In the genomic region with DNA sequence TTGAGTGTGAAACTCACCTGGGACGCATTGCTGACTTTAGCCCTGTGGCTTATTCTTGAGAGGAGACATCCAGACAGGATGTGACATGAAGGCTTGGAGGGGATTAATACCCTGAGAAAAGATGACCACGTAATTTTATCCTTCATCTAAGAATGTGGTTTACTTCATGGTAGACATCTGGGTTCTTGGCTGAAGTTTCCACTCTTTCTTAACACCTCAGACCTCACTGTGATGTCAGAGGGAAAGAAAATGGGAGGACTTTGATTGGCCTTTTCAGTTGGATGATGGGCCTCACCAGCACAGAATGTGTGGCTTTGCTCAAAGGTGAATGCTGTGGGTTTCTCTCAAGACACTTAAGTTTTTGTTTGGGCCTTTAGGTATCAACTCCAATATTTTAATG, we compare ENCODE assay signal across 28 cellular contexts. TPM values are rescaled to one million over a fixed set of nuclear protein-coding genes. Genes with fewer than 3 reads are reported as not detected.
DNase-seq lines count a peak whose midpoint lies in the region; ATAC-seq lines count a peak whose summit lies in the region.
"Had no signal": no experiment of that assay in that cellular context is flagged by ENCODE, and none has a peak within 500 bp of the region (broad histone marks: within the 10 kb centered on the region; RNA-seq: fewer than 3 reads in every experiment).

No MANE protein-coding gene starts in this region.

- peak; percentile 54 for DNase-seq in activated CD4-positive, alpha-beta T cell treated with anti-CD3 and anti-CD28 coated beads, Interleukin-2, amount 10 ng/mL, durations not matched to agents 24 days and 14 days
- DNase-seq in activated CD4-positive, alpha-beta T cell treated with anti-CD3 and anti-CD28 coated beads, Interleukin-2, amount 10 ng/mL, durations not matched to agents 7 days and 5 days, result no peak
- DNase-seq in activated naive CD8-positive, alpha-beta T cell treated with anti-CD3 and anti-CD28 coated beads for 36 hours, result no peak
- DNase-seq in fibroblast of gingiva (ENCODE audit: low read depth), result peak; percentile 37
- DNase-seq in stimulated activated effector memory CD8-positive, alpha-beta T cell treated with anti-CD3 and anti-CD28 coated beads, Interleukin-12 subunit alpha, Interleukin-12 subunit beta, amount 100 ng/mL, for 72 hours (ENCODE audit: low spot score in 2 of 2), result no peak
- no peak for DNase-seq in stimulated activated CD4-positive, alpha-beta T cell treated with anti-CD3 and anti-CD28 coated beads, Interleukin-1b, Interleukin-23, amount 100 ng/mL, for 48 hours
- DNase-seq in UCSD-AML1 (lab: John Stamatoyannopoulos, UW; ENCODE audit: unreplicated experiment), result no peak
- DNase-seq: 8988T; activated CD4-positive, alpha-beta T cell treated with anti-CD3 and anti-CD28 coated beads for 48 hours; activated CD8-positive, alpha-beta memory T cell treated with anti-CD3 and anti-CD28 coated beads, Interleukin-2, amount 50 U/mL, for 48 hours; activated gamma-delta T cell; AML-193; amniotic stem cell; CD4-positive, alpha-beta memory T cell; GOT3; KBM-7; mesendoderm; NCI-H146; NCI-H2171; NCI-H526; nucleus accumbens; Peyer's patch; stimulated activated CD8-positive, alpha-beta memory T cell treated with anti-CD3 and anti-CD28 coated beads, Interleukin-4, amount 100 ng/mL, for 48 hours; T-helper 1 cell had no signal

- peaks cover 59% of the 10 kb centered on the region for H3K36me3 Mint-ChIP-seq in activated CD4-positive, alpha-beta T cell treated with anti-CD3 and anti-CD28 coated beads, Interleukin-2, amount 10 ng/mL, durations not matched to agents 24 days and 14 days (ENCODE audit: low read depth)
- H3K36me3 Mint-ChIP-seq in activated CD4-positive, alpha-beta T cell treated with anti-CD3 and anti-CD28 coated beads, Interleukin-2, amount 10 ng/mL, durations not matched to agents 7 days and 5 days (ENCODE audit: low read depth), result peaks cover 39% of the 10 kb centered on the region
- peaks cover 12% of the 10 kb centered on the region for H3K36me3 Mint-ChIP-seq in activated naive CD8-positive, alpha-beta T cell treated with anti-CD3 and anti-CD28 coated beads for 36 hours
- peaks cover 95% of the 10 kb centered on the region for H3K36me3 Mint-ChIP-seq in stimulated activated effector memory CD8-positive, alpha-beta T cell treated with anti-CD3 and anti-CD28 coated beads, Interleukin-12 subunit alpha, Interleukin-12 subunit beta, amount 100 ng/mL, for 72 hours

- H3K27ac Mint-ChIP-seq in activated CD4-positive, alpha-beta T cell treated with anti-CD3 and anti-CD28 coated beads, Interleukin-2, amount 10 ng/mL, durations not matched to agents 24 days and 14 days, result no peak overlapping the region
- no peak overlapping the region for H3K27ac Mint-ChIP-seq in activated CD4-positive, alpha-beta T cell treated with anti-CD3 and anti-CD28 coated beads, Interleukin-2, amount 10 ng/mL, durations not matched to agents 7 days and 5 days
- H3K27ac Mint-ChIP-seq in activated naive CD8-positive, alpha-beta T cell treated with anti-CD3 and anti-CD28 coated beads for 36 hours, result peak overlapping the region; percentile 54
- H3K27ac Mint-ChIP-seq in stimulated activated effector memory CD8-positive, alpha-beta T cell treated with anti-CD3 and anti-CD28 coated beads, Interleukin-12 subunit alpha, Interleukin-12 subunit beta, amount 100 ng/mL, for 72 hours, result peak overlapping the region; percentile 13
- H3K27ac Mint-ChIP-seq: type B pancreatic cell had no signal

- H3K4me3 Mint-ChIP-seq in activated CD4-positive, alpha-beta T cell treated with anti-CD3 and anti-CD28 coated beads, Interleukin-2, amount 10 ng/mL, durations not matched to agents 24 days and 14 days, result no peak overlapping the region
- H3K4me3 Mint-ChIP-seq in activated CD4-positive, alpha-beta T cell treated with anti-CD3 and anti-CD28 coated beads, Interleukin-2, amount 10 ng/mL, durations not matched to agents 7 days and 5 days, result no peak overlapping the region
- H3K4me3 Mint-ChIP-seq in activated naive CD8-positive, alpha-beta T cell treated with anti-CD3 and anti-CD28 coated beads for 36 hours, result no peak overlapping the region
- no peak overlapping the region for H3K4me3 Mint-ChIP-seq in stimulated activated effector memory CD8-positive, alpha-beta T cell treated with anti-CD3 and anti-CD28 coated beads, Interleukin-12 subunit alpha, Interleukin-12 subunit beta, amount 100 ng/mL, for 72 hours
- H3K4me3 Mint-ChIP-seq: CD4-positive, alpha-beta memory T cell; type B pancreatic cell had no signal

- POLR2A ChIA-PET in activated CD4-positive, alpha-beta T cell treated with anti-CD3 and anti-CD28 coated beads, Interleukin-2, amount 10 ng/mL, durations not matched to agents 7 days and 5 days (lab: Charles Lee), result no interaction called here

- H3K4me1 Mint-ChIP-seq in activated CD4-positive, alpha-beta T cell treated with anti-CD3 and anti-CD28 coated beads, Interleukin-2, amount 10 ng/mL, durations not matched to agents 24 days and 14 days, result peaks cover 3% of the 10 kb centered on the region
- H3K4me1 Mint-ChIP-seq in activated CD4-positive, alpha-beta T cell treated with anti-CD3 and anti-CD28 coated beads, Interleukin-2, amount 10 ng/mL, durations not matched to agents 7 days and 5 days, result peaks cover 1% of the 10 kb centered on the region
- peaks cover 9% of the 10 kb centered on the region for H3K4me1 Mint-ChIP-seq in activated naive CD8-positive, alpha-beta T cell treated with anti-CD3 and anti-CD28 coated beads for 36 hours
- H3K4me1 Mint-ChIP-seq in stimulated activated effector memory CD8-positive, alpha-beta T cell treated with anti-CD3 and anti-CD28 coated beads, Interleukin-12 subunit alpha, Interleukin-12 subunit beta, amount 100 ng/mL, for 72 hours, result peaks cover 5% of the 10 kb centered on the region
- H3K4me1 Mint-ChIP-seq: CD4-positive, alpha-beta memory T cell had no signal

- intact Hi-C loops in activated CD4-positive, alpha-beta T cell treated with anti-CD3 and anti-CD28 coated beads, Interleukin-2, amount 10 ng/mL, durations not matched to agents 24 days and 14 days (cut with micrococcal nuclease), result no loop called here

- no peaks in the 10 kb centered on the region for H3K27me3 Mint-ChIP-seq in activated CD4-positive, alpha-beta T cell treated with anti-CD3 and anti-CD28 coated beads, Interleukin-2, amount 10 ng/mL, durations not matched to agents 24 days and 14 days
- no peaks in the 10 kb centered on the region for H3K27me3 Mint-ChIP-seq in activated CD4-positive, alpha-beta T cell treated with anti-CD3 and anti-CD28 coated beads, Interleukin-2, amount 10 ng/mL, durations not matched to agents 7 days and 5 days
- no peaks in the 10 kb centered on the region for H3K27me3 Mint-ChIP-seq in activated naive CD8-positive, alpha-beta T cell treated with anti-CD3 and anti-CD28 coated beads for 36 hours
- H3K27me3 Mint-ChIP-seq: CD4-positive, alpha-beta memory T cell; type B pancreatic cell had no signal

- no peaks in the 10 kb centered on the region for H3K9me3 Mint-ChIP-seq in activated CD4-positive, alpha-beta T cell treated with anti-CD3 and anti-CD28 coated beads, Interleukin-2, amount 10 ng/mL, durations not matched to agents 24 days and 14 days
- H3K9me3 Mint-ChIP-seq in activated CD4-positive, alpha-beta T cell treated with anti-CD3 and anti-CD28 coated beads, Interleukin-2, amount 10 ng/mL, durations not matched to agents 7 days and 5 days, result no peaks in the 10 kb centered on the region
- H3K9me3 Mint-ChIP-seq in activated naive CD8-positive, alpha-beta T cell treated with anti-CD3 and anti-CD28 coated beads for 36 hours, result no peaks in the 10 kb centered on the region
- H3K9me3 Mint-ChIP-seq in stimulated activated effector memory CD8-positive, alpha-beta T cell treated with anti-CD3 and anti-CD28 coated beads, Interleukin-12 subunit alpha, Interleukin-12 subunit beta, amount 100 ng/mL, for 72 hours, result no peaks in the 10 kb centered on the region
- H3K9me3 Mint-ChIP-seq: type B pancreatic cell had no signal

- peak; percentile 61 for ATAC-seq in stimulated activated effector memory CD8-positive, alpha-beta T cell treated with anti-CD3 and anti-CD28 coated beads, Interleukin-12 subunit alpha, Interleukin-12 subunit beta, amount 100 ng/mL, for 72 hours
- no peak for ATAC-seq in GM21825 (IDR thresholded peaks at IDR 0.05; ENCODE audit: unreplicated experiment)

- CTCF ChIA-PET in activated CD4-positive, alpha-beta T cell treated with anti-CD3 and anti-CD28 coated beads, Interleukin-2, amount 10 ng/mL, durations not matched to agents 7 days and 5 days (lab: Charles Lee), result interaction anchor here (0.6 kb wide), 1 partner anchor 194 kb away, joined by 3 read pairs; no protein-coding TSS in a partner anchor

RNA-seq across cellular contexts. Expression of a gene that starts 16.5 kb away (rescaled TPM):
- 31.5 and 32.1 TPM in 2 replicates for total RNA-seq in activated CD4-positive, alpha-beta T cell treated with anti-CD3 and anti-CD28 coated beads, Interleukin-2, amount 10 ng/mL, durations not matched to agents 24 days and 14 days
- 10 to 100 TPM; 31.6 to 33.7 TPM for total RNA-seq in activated CD4-positive, alpha-beta T cell treated with anti-CD3 and anti-CD28 coated beads, Interleukin-2, amount 10 ng/mL, durations not matched to agents 7 days and 5 days
- 10 to 100 TPM; 11.5 to 11.9 TPM for total RNA-seq in activated naive CD8-positive, alpha-beta T cell treated with anti-CD3 and anti-CD28 coated beads for 36 hours

RNA-seq across cellular contexts. Expression of a gene that starts 16.6 kb away (rescaled TPM):
- total RNA-seq in activated CD4-positive, alpha-beta T cell treated with anti-CD3 and anti-CD28 coated beads, Interleukin-2, amount 10 ng/mL, durations not matched to agents 24 days and 14 days, result 0.54 and 0.89 TPM in 2 replicates
- 1 to 10 TPM; 3.8 to 5.1 TPM for total RNA-seq in activated CD4-positive, alpha-beta T cell treated with anti-CD3 and anti-CD28 coated beads, Interleukin-2, amount 10 ng/mL, durations not matched to agents 7 days and 5 days
- under 1 TPM; 0.42 to 0.78 TPM for total RNA-seq in activated naive CD8-positive, alpha-beta T cell treated with anti-CD3 and anti-CD28 coated beads for 36 hours

RNA-seq across cellular contexts. Expression of a gene that starts 39.1 kb away (rescaled TPM):
- 35.4 and 40.5 TPM in 2 replicates for total RNA-seq in activated CD4-positive, alpha-beta T cell treated with anti-CD3 and anti-CD28 coated beads, Interleukin-2, amount 10 ng/mL, durations not matched to agents 24 days and 14 days
- total RNA-seq in activated CD4-positive, alpha-beta T cell treated with anti-CD3 and anti-CD28 coated beads, Interleukin-2, amount 10 ng/mL, durations not matched to agents 7 days and 5 days, result 10 to 100 TPM; 32.3 to 32.4 TPM
- 10 to 100 TPM; 38.4 to 41.0 TPM for total RNA-seq in activated naive CD8-positive, alpha-beta T cell treated with anti-CD3 and anti-CD28 coated beads for 36 hours

RNA-seq across cellular contexts. Expression of a gene that starts 39.2 kb away (rescaled TPM):
- total RNA-seq in activated CD4-positive, alpha-beta T cell treated with anti-CD3 and anti-CD28 coated beads, Interleukin-2, amount 10 ng/mL, durations not matched to agents 24 days and 14 days, result not detected in 2 replicates
- total RNA-seq in activated CD4-positive, alpha-beta T cell treated with anti-CD3 and anti-CD28 coated beads, Interleukin-2, amount 10 ng/mL, durations not matched to agents 7 days and 5 days, result under 1 TPM; 0.02 to 0.05 TPM
- total RNA-seq in activated naive CD8-positive, alpha-beta T cell treated with anti-CD3 and anti-CD28 coated beads for 36 hours, result under 1 TPM; 0.08 to 0.12 TPM
- total RNA-seq: HT-29, SJSA1 had no signal

Comparison
In these comparisons a context has a peak if more than half of its experiments do, and no peak if none do; other contexts are left out.
1. DNase-seq: peak in activated CD4-positive, alpha-beta T cell treated with anti-CD3 and anti-CD28 coated beads, Interleukin-2, amount 10 ng/mL, durations not matched to agents 24 days and 14 days (single experiment) and fibroblast of gingiva (single experiment); none in activated CD4-positive, alpha-beta T cell treated with anti-CD3 and anti-CD28 coated beads, Interleukin-2, amount 10 ng/mL, durations not matched to agents 7 days and 5 days (single experiment), activated naive CD8-positive, alpha-beta T cell treated with anti-CD3 and anti-CD28 coated beads for 36 hours (single experiment), stimulated activated effector memory CD8-positive, alpha-beta T cell treated with anti-CD3 and anti-CD28 coated beads, Interleukin-12 subunit alpha, Interleukin-12 subunit beta, amount 100 ng/mL, for 72 hours (0 of 2), stimulated activated CD4-positive, alpha-beta T cell treated with anti-CD3 and anti-CD28 coated beads, Interleukin-1b, Interleukin-23, amount 100 ng/mL, for 48 hours (single experiment) and UCSD-AML1 (single experiment).
2. H3K27ac Mint-ChIP-seq: peak in activated naive CD8-positive, alpha-beta T cell treated with anti-CD3 and anti-CD28 coated beads for 36 hours (single experiment) and stimulated activated effector memory CD8-positive, alpha-beta T cell treated with anti-CD3 and anti-CD28 coated beads, Interleukin-12 subunit alpha, Interleukin-12 subunit beta, amount 100 ng/mL, for 72 hours (single experiment); none in activated CD4-positive, alpha-beta T cell treated with anti-CD3 and anti-CD28 coated beads, Interleukin-2, amount 10 ng/mL, durations not matched to agents 24 days and 14 days (single experiment) and activated CD4-positive, alpha-beta T cell treated with anti-CD3 and anti-CD28 coated beads, Interleukin-2, amount 10 ng/mL, durations not matched to agents 7 days and 5 days (single experiment).